In the genomic region with DNA sequence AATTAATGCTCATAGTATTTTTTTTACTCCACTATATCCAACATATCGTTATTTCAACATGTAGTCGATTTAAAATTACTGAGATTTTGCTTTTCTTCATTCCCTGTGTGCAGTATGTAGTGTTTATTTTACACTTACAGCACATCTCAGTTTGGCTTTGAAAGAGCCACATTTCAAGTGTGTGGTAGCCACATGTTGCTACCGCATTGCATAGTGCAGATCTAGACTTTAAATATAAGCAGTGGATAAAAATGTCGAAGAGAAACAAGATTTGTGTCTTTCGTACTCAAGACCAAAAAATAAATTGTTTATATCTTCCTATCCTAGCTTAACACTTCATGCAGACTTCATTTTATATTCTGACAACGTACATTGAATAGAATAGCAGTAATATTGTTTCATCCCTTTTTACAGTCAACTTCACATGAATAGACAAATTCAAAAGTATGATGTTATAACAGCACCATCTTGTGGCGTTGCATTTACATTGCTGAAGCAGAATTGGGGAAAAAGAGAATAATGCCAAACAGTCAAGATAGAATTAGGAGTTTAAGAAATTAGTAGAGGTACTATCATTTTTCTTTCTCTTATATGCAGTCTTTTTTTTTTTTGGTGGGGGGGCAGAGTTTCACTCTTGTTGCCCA, we compare ENCODE assay signal across 9 cellular contexts. TPM values are rescaled to one million over a fixed set of nuclear protein-coding genes. Genes with fewer than 3 reads are reported as not detected.
A peak's percentile ranks its signal among the peaks of the same experiment; 100 is the strongest.
DNase-seq lines count a peak whose midpoint lies in the region; ATAC-seq and TF ChIP-seq lines count a peak whose summit lies in the region.
"Had no signal": no experiment of that assay in that cellular context is flagged by ENCODE, and none has a peak within 500 bp of the region (broad histone marks: within the 10 kb centered on the region; RNA-seq: fewer than 3 reads in every experiment).

No MANE protein-coding gene starts in this region.

- H3K4me3 ChIP-seq in SU-DHL-6 (ENCODE audit: insufficient read depth, low read length, poor library complexity, severe bottlenecking) (no peak overlapping the region), Peyer's patch (no peak overlapping the region)
- H3K4me3 ChIP-seq: SJCRH30 had no signal

- no peak overlapping the region for H2AFZ ChIP-seq in SU-DHL-6 (ENCODE audit: low read depth, low read length, severe bottlenecking)

- peaks cover 54% of the 10 kb centered on the region for H3K4me1 Mint-ChIP-seq in HFFc6 (ENCODE audit: low read depth)

- no peaks in the 10 kb centered on the region for H3K27me3 ChIP-seq in SU-DHL-6 (ENCODE audit: low read length)
- no peaks in the 10 kb centered on the region for H3K27me3 ChIP-seq in Peyer's patch
- H3K27me3 ChIP-seq: SJCRH30 had no signal

- H3K79me2 ChIP-seq in SU-DHL-6 (ENCODE audit: insufficient read depth, low read length): no peaks in the 10 kb centered on the region

- H3K4me2 ChIP-seq in SU-DHL-6 (ENCODE audit: low read depth, low read length, poor library complexity, severe bottlenecking): no peak overlapping the region

- no peaks in the 10 kb centered on the region for H3F3A ChIP-seq in SU-DHL-6 (ENCODE audit: insufficient read depth)

- H3K9me2 ChIP-seq in SU-DHL-6 (replicated peaks; ENCODE audit: insufficient read depth, low read length): no peaks in the 10 kb centered on the region

- peak overlapping the region; percentile 50 for H3K4me3 Mint-ChIP-seq in HFFc6

- peak; percentile 86 for TF ChIP-seq CTCF in HFFc6 (IDR thresholded peaks at IDR 0.05)
- peak; percentile 52 for TF ChIP-seq CTCF in SU-DHL-6 (IDR thresholded peaks at IDR 0.05; ENCODE audit: insufficient read depth, low read length, poor library complexity, severe bottlenecking)
- TF ChIP-seq CTCF in Peyer's patch (IDR thresholded peaks at IDR 0.05): peak in 3 of 6 experiments; percentile 7 to 27 (median 15)

- H3K36me3 Mint-ChIP-seq in HFFc6 (ENCODE audit: low read depth): no peaks in the 10 kb centered on the region

- H3K9me3 ChIP-seq in SU-DHL-6 (ENCODE audit: insufficient read depth, low read length) (no peaks in the 10 kb centered on the region), Peyer's patch (no peaks in the 10 kb centered on the region)
- H3K9me3 ChIP-seq: SJCRH30 had no signal

- no peaks in the 10 kb centered on the region for H3K9me3 Mint-ChIP-seq in HFFc6

- no peaks in the 10 kb centered on the region for H3K4me1 ChIP-seq in Peyer's patch

- H3K27me3 Mint-ChIP-seq in HFFc6 (ENCODE audit: insufficient read depth): peaks cover 4% of the 10 kb centered on the region; the same call in 1 of the 2 replicates

- H3K36me3 ChIP-seq in SU-DHL-6 (ENCODE audit: low read length): no peaks in the 10 kb centered on the region
- no peaks in the 10 kb centered on the region for H3K36me3 ChIP-seq in Peyer's patch
- H3K36me3 ChIP-seq: SJCRH30 had no signal

- no peak overlapping the region for H3K27ac Mint-ChIP-seq in HFFc6

- in situ Hi-C loops in Caki2 (cut with HindIII; ENCODE audit: low pct_unique_long_range_greater_than_20kb, low sequenced_read_pairs): no loop called here

- H4K20me1 ChIP-seq in SU-DHL-6 (ENCODE audit: low read depth, low read length): no peaks in the 10 kb centered on the region

- ATAC-seq in GM21786 (IDR thresholded peaks at IDR 0.05; ENCODE audit: unreplicated experiment) (no peak), GM21381 (IDR thresholded peaks at IDR 0.05; ENCODE audit: unreplicated experiment) (no peak), GM19455 (IDR thresholded peaks at IDR 0.05; ENCODE audit: unreplicated experiment) (no peak)

- H3K27ac ChIP-seq in SU-DHL-6 (ENCODE audit: low read depth, low read length) (no peak overlapping the region), Peyer's patch (no peak overlapping the region)
- H3K27ac ChIP-seq: SJCRH30 had no signal

- no peak for TF ChIP-seq POLR2A in Peyer's patch (IDR thresholded peaks at IDR 0.05)

- DNase-seq in Caki2 (ENCODE audit: low read depth) (peak; percentile 17), HFFc6 (peak; percentile 61), iPS-NIHi7 (ENCODE audit: extremely low spot score) (peak; percentile 19), Peyer's patch (no peak)

- H3K9ac ChIP-seq in SU-DHL-6 (ENCODE audit: low read length): no peak overlapping the region

RNA-seq across cellular contexts. Expression of a gene that starts 29.9 kb away (rescaled TPM):
- total RNA-seq in Caki2 (2014; rRNA removed; shearing (Covaris generic); ENCODE audit: low replicate concordance): 10.7 and 18.1 TPM in 2 replicates
- 10 to 100 TPM; 12.7 to 26.9 (median 23.7) TPM for total RNA-seq in HFFc6 (2021; fragmentation: NEBNext Ultra II Directional; extraction: Animal tissue kit (Norgen Biotek cat#: 25700))
- total RNA-seq in Peyer's patch: 1 to 10 TPM; 2.7 to 7.4 (median 3.0) TPM

RNA-seq across cellular contexts. Expression of a gene that starts 49.5 kb away (rescaled TPM):
- total RNA-seq in Caki2 (2014; rRNA removed; shearing (Covaris generic); ENCODE audit: low replicate concordance): 6.7 and 10.0 TPM in 2 replicates
- 10 to 100 TPM; 25.1 to 33.4 (median 28.0) TPM for total RNA-seq in HFFc6 (2021; fragmentation: NEBNext Ultra II Directional; extraction: Animal tissue kit (Norgen Biotek cat#: 25700))
- total RNA-seq in Peyer's patch: 10 to 100 TPM; 13.6 to 31.4 (median 19.1) TPM

Comparison
In these comparisons a context has a peak if more than half of its experiments do, and no peak if none do; other contexts are left out.
1. DNase-seq: peak in Caki2 (single experiment), HFFc6 (single experiment) and iPS-NIHi7 (single experiment); none in Peyer's patch (0 of 3).